In the genomic region with DNA sequence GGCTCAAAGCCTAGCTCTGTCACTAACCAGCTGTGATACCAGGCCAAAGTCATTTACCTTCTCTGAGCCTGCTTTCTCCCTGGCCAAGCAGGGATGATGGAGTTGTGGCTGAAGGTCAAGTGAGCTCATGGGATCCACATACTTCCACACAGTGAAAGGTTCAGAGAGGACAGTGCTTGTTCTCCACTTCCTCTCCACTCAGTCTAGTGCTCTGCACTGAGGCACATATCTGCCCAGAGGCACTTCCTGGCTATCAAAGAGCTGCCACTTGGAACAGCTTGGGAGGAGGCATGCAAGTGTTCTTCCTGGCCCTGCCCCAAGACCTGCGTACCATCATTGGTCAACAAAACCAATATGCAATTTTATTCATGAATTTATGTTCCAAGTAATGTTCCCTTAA, we compare ENCODE assay signal across 17 cellular contexts.
"Had no signal": no experiment of that assay in that cellular context is flagged by ENCODE, and none has a peak within 500 bp of the region (broad histone marks: within the 10 kb centered on the region; RNA-seq: fewer than 3 reads in every experiment).

No MANE protein-coding gene starts in this region.

- H3K27ac Mint-ChIP-seq: activated B cell treated with CpG ODN at 0.5 μM for 24 hours; activated CD4-positive, alpha-beta T cell treated with anti-CD3 and anti-CD28 coated beads, Interleukin-2, amount 10 ng/mL, durations not matched to agents 24 days and 14 days; activated naive CD4-positive, alpha-beta T cell treated with anti-CD3 and anti-CD28 coated beads, Interleukin-2, amount 10 ng/mL, durations not matched to agents 7 days and 5 days; activated T-helper 2 cell treated with anti-CD3 and anti-CD28 coated beads, Interferon-gamma antibody, Interleukin-2, Interleukin-4, amounts not matched to agents 10 μg/mL and 5 μg/mL and 100 μg/mL, durations not matched to agents 14 hours and 24 hours and 36 hours; naive B cell; T-helper 1 cell treated with Interleukin-12 subunit alpha and Interleukin-12 subunit beta and Interleukin-4 antibody, amounts not matched to agents 30 μg/mL and 1 μg/mL, for 36 hours had no signal

- H3K27me3 ChIP-seq: heart left ventricle, tibial artery, uterus had no signal

- H3K9me3 ChIP-seq: heart left ventricle, tibial artery, uterus had no signal

- H3K4me1 ChIP-seq: uterus had no signal

- DNase-seq: activated B cell treated with CpG ODN at 0.5 μM for 24 hours; activated CD4-positive, alpha-beta T cell treated with anti-CD3 and anti-CD28 coated beads, Interleukin-2, amount 10 ng/mL, durations not matched to agents 24 days and 14 days; activated CD8-positive, alpha-beta memory T cell treated with anti-CD3 and anti-CD28 coated beads for 24 hours; activated naive CD4-positive, alpha-beta T cell treated with anti-CD3 and anti-CD28 coated beads, Interleukin-2, amount 10 ng/mL, durations not matched to agents 7 days and 5 days; activated T-cell treated with anti-CD3 and anti-CD28 coated beads for 4 hours; dermis blood vessel endothelial cell; heart left ventricle; kidney; midbrain; naive B cell; tibial artery; uterus had no signal

- H3K27me3 Mint-ChIP-seq: activated CD4-positive, alpha-beta T cell treated with anti-CD3 and anti-CD28 coated beads, Interleukin-2, amount 10 ng/mL, durations not matched to agents 24 days and 14 days; activated naive CD4-positive, alpha-beta T cell treated with anti-CD3 and anti-CD28 coated beads, Interleukin-2, amount 10 ng/mL, durations not matched to agents 7 days and 5 days; central memory CD8-positive, alpha-beta T cell; naive B cell had no signal

- H3K9me3 Mint-ChIP-seq: activated B cell treated with CpG ODN at 0.5 μM for 24 hours; activated CD4-positive, alpha-beta T cell treated with anti-CD3 and anti-CD28 coated beads, Interleukin-2, amount 10 ng/mL, durations not matched to agents 24 days and 14 days; activated naive CD4-positive, alpha-beta T cell treated with anti-CD3 and anti-CD28 coated beads, Interleukin-2, amount 10 ng/mL, durations not matched to agents 7 days and 5 days; activated T-helper 2 cell treated with anti-CD3 and anti-CD28 coated beads, Interferon-gamma antibody, Interleukin-2, Interleukin-4, amounts not matched to agents 10 μg/mL and 5 μg/mL and 100 μg/mL, durations not matched to agents 14 hours and 24 hours and 36 hours; central memory CD8-positive, alpha-beta T cell; T-helper 1 cell treated with Interleukin-12 subunit alpha and Interleukin-12 subunit beta and Interleukin-4 antibody, amounts not matched to agents 30 μg/mL and 1 μg/mL, for 36 hours had no signal

- H3K36me3 Mint-ChIP-seq: activated naive CD4-positive, alpha-beta T cell treated with anti-CD3 and anti-CD28 coated beads, Interleukin-2, amount 10 ng/mL, durations not matched to agents 7 days and 5 days; naive B cell had no signal

- H3K4me1 Mint-ChIP-seq: activated B cell treated with CpG ODN at 0.5 μM for 24 hours; activated CD4-positive, alpha-beta T cell treated with anti-CD3 and anti-CD28 coated beads, Interleukin-2, amount 10 ng/mL, durations not matched to agents 24 days and 14 days; activated naive CD4-positive, alpha-beta T cell treated with anti-CD3 and anti-CD28 coated beads, Interleukin-2, amount 10 ng/mL, durations not matched to agents 7 days and 5 days; central memory CD8-positive, alpha-beta T cell; naive B cell had no signal

- H3K4me3 ChIP-seq: heart left ventricle, skin epidermis, tibial artery, uterus had no signal

- H3K27ac ChIP-seq: heart left ventricle, skin epidermis, tibial artery, uterus had no signal

- ATAC-seq: esophagus mucosa had no signal

- H3K36me3 ChIP-seq: uterus had no signal

- H3K4me3 Mint-ChIP-seq: activated B cell treated with CpG ODN at 0.5 μM for 24 hours; activated CD4-positive, alpha-beta T cell treated with anti-CD3 and anti-CD28 coated beads, Interleukin-2, amount 10 ng/mL, durations not matched to agents 24 days and 14 days; activated naive CD4-positive, alpha-beta T cell treated with anti-CD3 and anti-CD28 coated beads, Interleukin-2, amount 10 ng/mL, durations not matched to agents 7 days and 5 days; central memory CD8-positive, alpha-beta T cell; naive B cell; T-helper 1 cell treated with Interleukin-12 subunit alpha and Interleukin-12 subunit beta and Interleukin-4 antibody, amounts not matched to agents 30 μg/mL and 1 μg/mL, for 36 hours had no signal
